ENCODE assay signal across 9 cellular contexts in the genomic region with DNA sequence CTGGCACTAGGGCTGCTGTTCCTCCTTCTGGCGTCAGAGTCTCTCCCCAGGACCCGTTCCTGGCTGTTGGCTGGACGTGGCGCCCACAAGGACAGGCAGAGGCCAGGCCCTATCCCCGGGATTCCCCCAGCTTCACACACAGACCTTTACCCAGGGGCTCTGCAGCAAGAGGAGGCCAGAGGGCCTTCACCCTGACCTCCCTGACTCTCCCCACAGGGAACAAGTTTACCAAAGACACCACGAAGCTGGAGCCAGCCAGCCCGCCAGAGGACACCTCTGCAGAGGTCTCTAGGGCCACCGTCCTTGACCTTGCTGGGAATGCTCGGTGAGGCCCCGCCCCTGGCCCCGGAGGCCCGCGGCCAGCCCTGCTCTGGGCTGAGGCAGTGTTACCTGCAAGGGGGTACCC.
"Had no signal": no experiment of that assay in that cellular context is flagged by ENCODE, and none has a peak within 500 bp of the region (broad histone marks: within the 10 kb centered on the region; RNA-seq: fewer than 3 reads in every experiment).

No MANE protein-coding gene starts in this region.

- H3K4me1 ChIP-seq: transverse colon had no signal

- ATAC-seq: left colon; natural killer cell treated with Interleukin-12 subunit alpha and Interleukin-12 subunit beta and Interleukin-15 and Interleukin-18, amount 100 ng/mL, for 72 hours had no signal

- H3K9me3 ChIP-seq: esophagus muscularis mucosa, transverse colon had no signal

- H3K27me3 ChIP-seq: esophagus muscularis mucosa, transverse colon had no signal

- H3K4me3 ChIP-seq: esophagus muscularis mucosa, transverse colon had no signal

- H3K27ac ChIP-seq: transverse colon had no signal

- DNase-seq: activated CD4-positive, alpha-beta T cell treated with anti-CD3 and anti-CD28 coated beads, Interleukin-2, amount 50 U/mL, for 1 hour; activated effector memory CD4-positive, alpha-beta T cell treated with Interleukin-2 at 50 U/mL for 16 hours; glutamatergic neuron; left colon; mesenchymal stem cell; T-helper 2 cell; transverse colon had no signal

- H3K36me3 ChIP-seq: transverse colon had no signal
